In the genomic region with DNA sequence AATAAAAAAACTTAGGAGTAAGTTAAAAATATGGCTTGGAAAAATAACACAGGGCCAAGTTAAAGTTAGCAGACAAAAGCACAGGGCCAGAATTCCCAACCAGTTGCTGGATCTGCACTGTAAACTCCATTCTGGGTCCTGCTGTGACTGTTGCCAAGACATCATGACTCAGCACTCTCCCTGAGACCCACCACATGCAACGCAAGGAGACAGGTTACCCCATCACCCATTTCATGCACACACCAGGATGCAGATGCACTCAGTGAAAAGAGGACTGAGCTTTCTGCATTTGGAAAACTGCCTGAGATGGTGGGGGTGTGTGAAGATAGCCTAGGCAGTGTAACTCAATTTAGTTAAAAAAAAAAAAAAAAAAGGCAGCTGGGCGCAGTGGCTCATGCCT, we compare ENCODE assay signal across 11 cellular contexts.
DNase-seq lines count a peak whose midpoint lies in the region; ATAC-seq and TF ChIP-seq lines count a peak whose summit lies in the region.
"Had no signal": no experiment of that assay in that cellular context is flagged by ENCODE, and none has a peak within 500 bp of the region (broad histone marks: within the 10 kb centered on the region; RNA-seq: fewer than 3 reads in every experiment).

No MANE protein-coding gene starts in this region.

- no peak for TF ChIP-seq CTCF in neural crest cell (conservative IDR thresholded peaks at IDR 0.05)
- no peak for TF ChIP-seq CTCF in WERI-Rb-1 (IDR thresholded peaks at IDR 0.05; ENCODE audit: low read depth, low read length)

- peaks cover 30% of the 10 kb centered on the region for H3K4me1 Mint-ChIP-seq in neural crest cell

- no peaks in the 10 kb centered on the region for H3K9me3 Mint-ChIP-seq in neural crest cell
- H3K9me3 Mint-ChIP-seq: activated CD8-positive, alpha-beta T cell treated with anti-CD3 and anti-CD28 coated beads for 36 hours; mesothelial cell of epicardium had no signal

- no peak overlapping the region for H3K27ac ChIP-seq in WERI-Rb-1

- DNase-seq in EH (ENCODE audit: low read depth): peak; percentile 83
- peak; percentile 52 for DNase-seq in NCI-H460 (ENCODE audit: extremely low read depth, low read depth)
- peak; percentile 85 for DNase-seq in fibroblast of peridontal ligament (ENCODE audit: extremely low read depth)
- no peak for DNase-seq in neural crest cell (ENCODE audit: low read depth, low spot score)
- DNase-seq in NCI-H1092 treated with DMSO at 0.1 percent for 48 hours (lab: John Stamatoyannopoulos, UW): no peak
- DNase-seq in WERI-Rb-1: no peak
- no peak for DNase-seq in NCI-H2107 treated with DMSO at 0.1 percent for 48 hours (lab: John Stamatoyannopoulos, UW; ENCODE audit: unreplicated experiment)
- DNase-seq: activated CD8-positive, alpha-beta T cell treated with anti-CD3 and anti-CD28 coated beads for 36 hours; OCI-M1 had no signal

- H3K4me3 Mint-ChIP-seq in neural crest cell: no peak overlapping the region
- H3K4me3 Mint-ChIP-seq: activated CD8-positive, alpha-beta T cell treated with anti-CD3 and anti-CD28 coated beads for 36 hours; mesothelial cell of epicardium had no signal

- H3K36me3 ChIP-seq in WERI-Rb-1: no peaks in the 10 kb centered on the region

- no peaks in the 10 kb centered on the region for H3K9me3 ChIP-seq in WERI-Rb-1 (ENCODE audit: severe bottlenecking)

- no peak overlapping the region for H3K4me3 ChIP-seq in WERI-Rb-1 (ENCODE audit: low read depth, low read length)

- peak overlapping the region; percentile 52 for H3K27ac Mint-ChIP-seq in neural crest cell (ENCODE audit: unreplicated experiment)
- H3K27ac Mint-ChIP-seq: activated CD8-positive, alpha-beta T cell treated with anti-CD3 and anti-CD28 coated beads for 36 hours; mesothelial cell of epicardium had no signal

- ATAC-seq in HG02571 (IDR thresholded peaks at IDR 0.05; ENCODE audit: unreplicated experiment): no peak
- ATAC-seq: activated CD8-positive, alpha-beta T cell treated with anti-CD3 and anti-CD28 coated beads for 36 hours had no signal

- H3K27me3 ChIP-seq in WERI-Rb-1 (ENCODE audit: insufficient read depth, low read depth, severe bottlenecking): no peaks in the 10 kb centered on the region

- no peaks in the 10 kb centered on the region for H3K36me3 Mint-ChIP-seq in neural crest cell (ENCODE audit: low read depth)
- H3K36me3 Mint-ChIP-seq: mesothelial cell of epicardium had no signal

- no peaks in the 10 kb centered on the region for H3K27me3 Mint-ChIP-seq in neural crest cell (ENCODE audit: low read depth)
- H3K27me3 Mint-ChIP-seq: activated CD8-positive, alpha-beta T cell treated with anti-CD3 and anti-CD28 coated beads for 36 hours had no signal

Comparison
In these comparisons a context has a peak if more than half of its experiments do, and no peak if none do; other contexts are left out.
1. DNase-seq: peak in EH (single experiment), NCI-H460 (single experiment) and fibroblast of peridontal ligament (single experiment); none in neural crest cell (single experiment), NCI-H1092 treated with DMSO at 0.1 percent for 48 hours (single experiment), WERI-Rb-1 (single experiment) and NCI-H2107 treated with DMSO at 0.1 percent for 48 hours (single experiment).